In genomic region chr15:58062983-58063382, GRCh38 we compare ENCODE assay signal across 24 cellular contexts. TPM values are rescaled to one million over a fixed set of nuclear protein-coding genes. Genes with fewer than 3 reads are reported as not detected.
"Had no signal": no experiment of that assay in that cellular context is flagged by ENCODE, and none has a peak within 500 bp of the region (broad histone marks: within the 10 kb centered on the region; RNA-seq: fewer than 3 reads in every experiment).

No MANE protein-coding gene starts in this region.

- H3K27ac Mint-ChIP-seq: endodermal cell; memory B cell; natural killer cell treated with Interleukin-12 subunit alpha and Interleukin-12 subunit beta and Interleukin-15 and Interleukin-18, amount 100 ng/mL, for 72 hours; stimulated activated naive B cell treated with anti-CD40 and anti-IgM and Interleukin-4, amounts not matched to agents 10 μg/mL and 1 μg/mL and 100 μg/mL, for 72 hours; stimulated activated naive CD8-positive, alpha-beta T cell treated with anti-CD3 and anti-CD28 coated beads, Interleukin-15, amount 100 ng/mL, for 72 hours had no signal

- H3K9me3 Mint-ChIP-seq: endodermal cell; memory B cell; natural killer cell treated with Interleukin-12 subunit alpha and Interleukin-12 subunit beta and Interleukin-15 and Interleukin-18, amount 100 ng/mL, for 72 hours; stimulated activated naive B cell treated with anti-CD40 and anti-IgM and Interleukin-4, amounts not matched to agents 10 μg/mL and 1 μg/mL and 100 μg/mL, for 72 hours; stimulated activated naive CD8-positive, alpha-beta T cell treated with anti-CD3 and anti-CD28 coated beads, Interleukin-15, amount 100 ng/mL, for 72 hours had no signal

- FAIRE-seq: islet of Langerhans had no signal

- H3K27ac ChIP-seq: coronary artery, lower lobe of right lung, neutrophil, psoas muscle, sigmoid colon, skin epidermis, testis, tibial nerve had no signal

- H3K36me3 Mint-ChIP-seq: memory B cell; stimulated activated naive B cell treated with anti-CD40 and anti-IgM and Interleukin-4, amounts not matched to agents 10 μg/mL and 1 μg/mL and 100 μg/mL, for 72 hours had no signal

- H3K27me3 ChIP-seq: testis had no signal

- H3K9me3 ChIP-seq: lower lobe of right lung, neutrophil, psoas muscle, sigmoid colon, testis, tibial nerve had no signal

- H3K4me1 Mint-ChIP-seq: endodermal cell had no signal

- H3K4me1 ChIP-seq: psoas muscle, testis had no signal

- DNase-seq: effector CD4-positive, alpha-beta T cell; endodermal cell; foreskin melanocyte; head of caudate nucleus; hypothalamus; lower lobe of right lung; midbrain; psoas muscle; retina; sigmoid colon; stimulated activated CD4-positive, alpha-beta T cell treated with anti-CD3 and anti-CD28 coated beads, Interleukin-2, amount 100 ng/mL, for 24 hours; stimulated activated CD4-positive, alpha-beta T cell treated with anti-CD3 and anti-CD28 coated beads, Interleukin-4, amount 100 ng/mL, for 4 hours; stimulated activated naive B cell treated with anti-CD40 and anti-IgM and Interleukin-4, amounts not matched to agents 10 μg/mL and 1 μg/mL and 100 μg/mL, for 72 hours; stimulated activated naive CD8-positive, alpha-beta T cell treated with anti-CD3 and anti-CD28 coated beads, Interleukin-15, amount 100 ng/mL, for 72 hours; testis had no signal

- H3K36me3 ChIP-seq: lower lobe of right lung, neutrophil, sigmoid colon, tibial nerve had no signal

- H3K4me3 ChIP-seq: coronary artery, psoas muscle, sigmoid colon, skin epidermis, testis, tibial nerve had no signal

- H3K4me3 Mint-ChIP-seq: endodermal cell; memory B cell; natural killer cell treated with Interleukin-12 subunit alpha and Interleukin-12 subunit beta and Interleukin-15 and Interleukin-18, amount 100 ng/mL, for 72 hours; stimulated activated naive B cell treated with anti-CD40 and anti-IgM and Interleukin-4, amounts not matched to agents 10 μg/mL and 1 μg/mL and 100 μg/mL, for 72 hours; stimulated activated naive CD8-positive, alpha-beta T cell treated with anti-CD3 and anti-CD28 coated beads, Interleukin-15, amount 100 ng/mL, for 72 hours had no signal

- ATAC-seq: left lobe of liver; lower lobe of right lung; natural killer cell treated with Interleukin-12 subunit alpha and Interleukin-12 subunit beta and Interleukin-15 and Interleukin-18, amount 100 ng/mL, for 72 hours; psoas muscle; stimulated activated naive B cell treated with anti-CD40 and anti-IgM and Interleukin-4, amounts not matched to agents 10 μg/mL and 1 μg/mL and 100 μg/mL, for 72 hours; stimulated activated naive CD8-positive, alpha-beta T cell treated with anti-CD3 and anti-CD28 coated beads, Interleukin-15, amount 100 ng/mL, for 72 hours had no signal

RNA-seq across cellular contexts. Expression of gene ALDH1A2, which starts 2.5 kb away (rescaled TPM):
- total RNA-seq: chondrocyte; endodermal cell; natural killer cell treated with Interleukin-12 subunit alpha and Interleukin-12 subunit beta and Interleukin-15 and Interleukin-18, amount 100 ng/mL, for 72 hours had no signal
